Comparison of ENCODE assay signal across 19 cellular contexts in the genomic region with DNA sequence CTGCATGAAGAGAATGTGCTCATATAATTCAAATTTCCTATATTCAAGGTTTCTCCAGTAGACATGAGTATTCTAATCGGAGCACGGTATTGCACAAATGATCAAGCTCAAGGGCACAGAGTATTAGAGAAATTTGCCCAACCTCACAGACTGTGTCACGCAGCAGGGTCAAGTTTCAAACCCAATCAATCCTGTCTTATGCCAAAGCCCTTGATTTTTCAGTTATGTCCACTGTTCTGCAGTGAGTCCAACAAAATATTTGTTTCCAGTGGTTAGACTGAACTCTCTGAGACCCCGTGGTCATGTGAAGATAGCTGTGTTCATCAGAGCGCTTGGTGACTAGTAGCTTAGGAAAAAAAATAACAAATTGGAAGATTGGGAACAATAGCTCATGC.
"Had no signal": no experiment of that assay in that cellular context is flagged by ENCODE, and none has a peak within 500 bp of the region (broad histone marks: within the 10 kb centered on the region; RNA-seq: fewer than 3 reads in every experiment).

No MANE protein-coding gene starts in this region.

- H3K4me1 ChIP-seq: breast epithelium had no signal

- H3K9ac ChIP-seq: SK-N-SH had no signal

- H3K27ac ChIP-seq: breast epithelium, esophagus squamous epithelium, hepatocyte, right atrium auricular region had no signal

- ATAC-seq: activated CD8-positive, alpha-beta T cell treated with anti-CD3 and anti-CD28 coated beads for 36 hours; left cardiac atrium; T-cell had no signal

- H3K4me2 ChIP-seq: hepatocyte, SK-N-SH had no signal

- H3K36me3 ChIP-seq: breast epithelium, esophagus squamous epithelium, right atrium auricular region had no signal

- H3K9me3 ChIP-seq: breast epithelium, esophagus squamous epithelium, right atrium auricular region, SK-N-SH had no signal

- DNase-seq: activated CD4-positive, alpha-beta T cell treated with anti-CD3 and anti-CD28 coated beads, Interleukin-2, amount 10 ng/mL, durations not matched to agents 24 days and 14 days; activated naive CD4-positive, alpha-beta T cell treated with Interleukin-2 at 50 U/mL for 16 hours; activated naive CD8-positive, alpha-beta T cell treated with anti-CD3 and anti-CD28 coated beads, Interleukin-2, amount 10 ng/mL, durations not matched to agents 7 days and 5 days; activated T-cell treated with anti-CD3 and anti-CD28 coated beads, Interleukin-2, amount 50 U/mL, for 1 hour; anterior cingulate cortex; cortex of kidney; effector memory CD4-positive, alpha-beta T cell; esophagus squamous epithelium; SK-N-SH; small intestine; stimulated activated CD4-positive, alpha-beta T cell treated with anti-CD3 and anti-CD28 coated beads, Interleukin-4, amount 100 ng/mL, for 1 hour; T-cell; T-helper 9 cell had no signal

- H3K4me3 ChIP-seq: breast epithelium, esophagus squamous epithelium, hepatocyte, lung, right atrium auricular region had no signal

- H3K27me3 ChIP-seq: breast epithelium, esophagus squamous epithelium, hepatocyte, right atrium auricular region had no signal
